Comparison of ENCODE assay signal across 1 cellular context in genomic region chr1:36157115-36157903, GRCh38.
TF ChIP-seq lines count a peak whose summit lies in the region.

No MANE protein-coding gene starts in this region.

TF ChIP-seq in GM23338, 12 proteins besides CTCF, POLR2A, EP300 and RAD21 (continued from another document):
- TF ChIP-seq, protein P1, sequence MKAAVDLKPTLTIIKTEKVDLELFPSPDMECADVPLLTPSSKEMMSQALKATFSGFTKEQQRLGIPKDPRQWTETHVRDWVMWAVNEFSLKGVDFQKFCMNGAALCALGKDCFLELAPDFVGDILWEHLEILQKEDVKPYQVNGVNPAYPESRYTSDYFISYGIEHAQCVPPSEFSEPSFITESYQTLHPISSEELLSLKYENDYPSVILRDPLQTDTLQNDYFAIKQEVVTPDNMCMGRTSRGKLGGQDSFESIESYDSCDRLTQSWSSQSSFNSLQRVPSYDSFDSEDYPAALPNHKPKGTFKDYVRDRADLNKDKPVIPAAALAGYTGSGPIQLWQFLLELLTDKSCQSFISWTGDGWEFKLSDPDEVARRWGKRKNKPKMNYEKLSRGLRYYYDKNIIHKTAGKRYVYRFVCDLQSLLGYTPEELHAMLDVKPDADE (IDR thresholded peaks at IDR 0.05), result no peak
- TF ChIP-seq EZH2 (IDR thresholded peaks at IDR 0.05; ENCODE audit: low read depth, unreplicated experiment) (no peak), JUNB (IDR thresholded peaks at IDR 0.05; ENCODE audit: unreplicated experiment) (no peak), ZNF462 (CRISPR knock-in tag; IDR thresholded peaks at IDR 0.05) (no peak), EZH2phosphoT487 (IDR thresholded peaks at IDR 0.05; ENCODE audit: unreplicated experiment) (no peak), CREB1 (CRISPR knock-in tag; IDR thresholded peaks at IDR 0.05; ENCODE audit: low read depth) (no peak), ZNF114 (CRISPR knock-in tag; IDR thresholded peaks at IDR 0.05) (no peak)
TF ChIP-seq in GM23338: peak in this region for 0.
